Comparison of ENCODE assay signal across 8 cellular contexts in genomic region chr20:36093025-36093803, GRCh38.
DNase-seq lines count a peak whose midpoint lies in the region; ATAC-seq, FAIRE-seq and TF ChIP-seq lines count a peak whose summit lies in the region.

No MANE protein-coding gene starts in this region.

- DNase-seq in ELR (ENCODE audit: low read depth) (peak; percentile 47), NCI-H345 treated with DMSO at 0.1 percent for 48 hours (lab: John Stamatoyannopoulos, UW; ENCODE audit: unreplicated experiment) (peak; percentile 18), fibroblast of villous mesenchyme (ENCODE audit: low read depth) (no peak), nucleus accumbens (lab: John Stamatoyannopoulos, UW) (peak in 29 of 56 donors; percentile 6 to 76 (median 48)), GM19239 (ENCODE audit: insufficient read length, low spot score) (no peak)
- peak; percentile 72 for DNase-seq in activated effector memory CD4-positive, alpha-beta T cell treated with anti-CD3 and anti-CD28 coated beads, Interleukin-2, amount 50 U/mL, for 16 hours

- FAIRE-seq in GM19239 (lab: Jason Lieb, UNC), result no peak

- no peak for ATAC-seq in GM19455 (IDR thresholded peaks at IDR 0.05; ENCODE audit: unreplicated experiment)
- no peak for ATAC-seq in GM18520 (IDR thresholded peaks at IDR 0.05; ENCODE audit: unreplicated experiment)

- no peak for TF ChIP-seq CTCF in fibroblast of villous mesenchyme (IDR thresholded peaks at IDR 0.05; ENCODE audit: insufficient read depth, low read depth, low read length)

- H3K4me3 ChIP-seq in fibroblast of villous mesenchyme (ENCODE audit: low read depth, low read length), result peak overlapping the region; percentile 64

Comparison
In these comparisons a context has a peak if more than half of its experiments do, and no peak if none do; other contexts are left out.
1. DNase-seq: peak in ELR (single experiment), NCI-H345 treated with DMSO at 0.1 percent for 48 hours (single experiment), activated effector memory CD4-positive, alpha-beta T cell treated with anti-CD3 and anti-CD28 coated beads, Interleukin-2, amount 50 U/mL, for 16 hours (single experiment) and nucleus accumbens (29 of 56); none in fibroblast of villous mesenchyme (single experiment) and GM19239 (single experiment).